In genomic region chr16:35642322-35642835, GRCh38 we compare ENCODE assay signal across 37 cellular contexts.
"Had no signal": no experiment of that assay in that cellular context is flagged by ENCODE, and none has a peak within 500 bp of the region (broad histone marks: within the 10 kb centered on the region; RNA-seq: fewer than 3 reads in every experiment).

No MANE protein-coding gene starts in this region.

- H3K4me1 Mint-ChIP-seq: activated naive CD4-positive, alpha-beta T cell treated with anti-CD3 and anti-CD28 coated beads, Interleukin-2, amount 10 ng/mL, durations not matched to agents 7 days and 5 days; activated naive CD4-positive, alpha-beta T cell treated with anti-CD3 and anti-CD28 coated beads, Interleukin-2, amount 50 U/mL, for 24 hours; activated naive CD8-positive, alpha-beta T cell treated with anti-CD3 and anti-CD28 coated beads for 36 hours; activated naive CD8-positive, alpha-beta T cell treated with anti-CD3 and anti-CD28 coated beads, Interleukin-2, amount 10 ng/mL, durations not matched to agents 7 days and 5 days; activated naive CD8-positive, alpha-beta T cell treated with anti-CD3 and anti-CD28 coated beads, Interleukin-2, amount 50 U/mL, for 24 hours; activated T-helper 17 cell treated with anti-CD3 and anti-CD28 coated beads, Interleukin-2, amount 50 U/mL, for 72 hours; brain; central memory CD8-positive, alpha-beta T cell had no signal

- DNase-seq: activated CD8-positive, alpha-beta memory T cell treated with anti-CD3 and anti-CD28 coated beads, Interleukin-2, amount 50 U/mL, for 48 hours; activated effector memory CD4-positive, alpha-beta T cell treated with anti-CD3 and anti-CD28 coated beads, Interleukin-2, amount 50 U/mL, for 16 hours; activated effector memory CD4-positive, alpha-beta T cell treated with Interleukin-2 at 50 U/mL for 16 hours; activated gamma-delta T cell; activated gamma-delta T cell treated with Interleukin-2 at 50 U/mL for 16 hours; activated naive CD4-positive, alpha-beta T cell; activated naive CD4-positive, alpha-beta T cell treated with anti-CD3 and anti-CD28 coated beads for 36 hours; activated naive CD4-positive, alpha-beta T cell treated with anti-CD3 and anti-CD28 coated beads, Interleukin-2, amount 10 ng/mL, durations not matched to agents 7 days and 5 days; activated naive CD4-positive, alpha-beta T cell treated with anti-CD3 and anti-CD28 coated beads, Interleukin-2, amount 50 U/mL, for 16 hours; activated naive CD4-positive, alpha-beta T cell treated with Interleukin-2 at 50 U/mL for 16 hours; activated naive CD8-positive, alpha-beta T cell treated with anti-CD3 and anti-CD28 coated beads for 36 hours; activated naive CD8-positive, alpha-beta T cell treated with anti-CD3 and anti-CD28 coated beads, Interleukin-2, amount 10 ng/mL, durations not matched to agents 7 days and 5 days; activated naive CD8-positive, alpha-beta T cell treated with anti-CD3 and anti-CD28 coated beads, Interleukin-2, amount 50 U/mL, for 24 hours; activated T-cell treated with anti-CD3 and anti-CD28 coated beads for 4 hours; activated T-cell treated with anti-CD3 and anti-CD28 coated beads, Interleukin-2, amount 50 U/mL, for 1 hour; activated T-cell treated with anti-CD3 and anti-CD28 coated beads, Interleukin-2, amount 50 U/mL, for 24 hours; activated T-cell treated with anti-CD3 and anti-CD28 coated beads, Interleukin-2, amount 50 U/mL, for 4 hours; activated T-cell treated with anti-CD3 and anti-CD28 coated beads, Interleukin-2, amount 50 U/mL, for 48 hours; activated T-cell treated with anti-CD3 and anti-CD28 coated beads, Interleukin-2, amount 50 U/mL, for 72 hours; adrenal gland; amniotic stem cell; anterior cingulate cortex; body of pancreas; brain microvascular endothelial cell; caudate nucleus; central memory CD4-positive, alpha-beta T cell had no signal

- H3K27ac Mint-ChIP-seq: activated naive CD4-positive, alpha-beta T cell treated with anti-CD3 and anti-CD28 coated beads for 36 hours; activated naive CD4-positive, alpha-beta T cell treated with anti-CD3 and anti-CD28 coated beads, Interleukin-2, amount 10 ng/mL, durations not matched to agents 7 days and 5 days; activated naive CD4-positive, alpha-beta T cell treated with anti-CD3 and anti-CD28 coated beads, Interleukin-2, amount 50 U/mL, for 24 hours; activated naive CD4-positive, alpha-beta T cell treated with anti-CD3 and anti-CD28 coated beads, Interleukin-2, amount 50 U/mL, for 72 hours; activated naive CD8-positive, alpha-beta T cell; activated naive CD8-positive, alpha-beta T cell treated with anti-CD3 and anti-CD28 coated beads for 36 hours; activated naive CD8-positive, alpha-beta T cell treated with anti-CD3 and anti-CD28 coated beads, Interleukin-2, amount 10 ng/mL, durations not matched to agents 7 days and 5 days; activated naive CD8-positive, alpha-beta T cell treated with anti-CD3 and anti-CD28 coated beads, Interleukin-2, amount 50 U/mL, for 24 hours; activated T-cell treated with anti-CD3 and anti-CD28 coated beads, Interleukin-2, amount 50 U/mL, for 24 hours; activated T-cell treated with anti-CD3 and anti-CD28 coated beads, Interleukin-2, amount 50 U/mL, for 72 hours; activated T-helper 1 cell treated with anti-CD3 and anti-CD28 coated beads, Interleukin-12 subunit alpha, Interleukin-12 subunit beta, Interleukin-2, Interleukin-4 antibody, amounts not matched to agents 30 ng/mL and 10 ng/mL and 1 ng/mL, durations not matched to agents 14 hours and 24 hours and 36 hours; activated T-helper 17 cell treated with anti-CD3 and anti-CD28 coated beads, Interleukin-2, amount 50 U/mL, for 72 hours; activated T-helper 2 cell treated with anti-CD3 and anti-CD28 coated beads, Interferon-gamma antibody, Interleukin-2, Interleukin-4, amounts not matched to agents 10 μg/mL and 5 μg/mL and 100 μg/mL, durations not matched to agents 14 hours and 24 hours and 36 hours; brain had no signal

- H3K27ac ChIP-seq: adrenal gland, ascending aorta, body of pancreas, brain microvascular endothelial cell, breast epithelium, cardiac muscle cell had no signal

- H3K27me3 Mint-ChIP-seq: activated naive CD4-positive, alpha-beta T cell treated with anti-CD3 and anti-CD28 coated beads, Interleukin-2, amount 10 ng/mL, durations not matched to agents 7 days and 5 days; activated naive CD4-positive, alpha-beta T cell treated with anti-CD3 and anti-CD28 coated beads, Interleukin-2, amount 50 U/mL, for 24 hours; activated naive CD8-positive, alpha-beta T cell; activated naive CD8-positive, alpha-beta T cell treated with anti-CD3 and anti-CD28 coated beads for 36 hours; activated naive CD8-positive, alpha-beta T cell treated with anti-CD3 and anti-CD28 coated beads, Interleukin-2, amount 10 ng/mL, durations not matched to agents 7 days and 5 days; activated naive CD8-positive, alpha-beta T cell treated with anti-CD3 and anti-CD28 coated beads, Interleukin-2, amount 50 U/mL, for 24 hours; activated T-cell treated with anti-CD3 and anti-CD28 coated beads, Interleukin-2, amount 50 U/mL, for 24 hours; activated T-helper 17 cell treated with anti-CD3 and anti-CD28 coated beads, Interleukin-2, amount 50 U/mL, for 72 hours; brain; central memory CD8-positive, alpha-beta T cell had no signal

- H3K27me3 ChIP-seq: adrenal gland, ascending aorta, body of pancreas, brain microvascular endothelial cell, breast epithelium, cardiac muscle cell had no signal

- H3K4me3 Mint-ChIP-seq: activated naive CD4-positive, alpha-beta T cell treated with anti-CD3 and anti-CD28 coated beads for 36 hours; activated naive CD4-positive, alpha-beta T cell treated with anti-CD3 and anti-CD28 coated beads, Interleukin-2, amount 10 ng/mL, durations not matched to agents 7 days and 5 days; activated naive CD4-positive, alpha-beta T cell treated with anti-CD3 and anti-CD28 coated beads, Interleukin-2, amount 50 U/mL, for 24 hours; activated naive CD8-positive, alpha-beta T cell; activated naive CD8-positive, alpha-beta T cell treated with anti-CD3 and anti-CD28 coated beads for 36 hours; activated naive CD8-positive, alpha-beta T cell treated with anti-CD3 and anti-CD28 coated beads, Interleukin-2, amount 10 ng/mL, durations not matched to agents 7 days and 5 days; activated naive CD8-positive, alpha-beta T cell treated with anti-CD3 and anti-CD28 coated beads, Interleukin-2, amount 50 U/mL, for 24 hours; activated T-cell treated with anti-CD3 and anti-CD28 coated beads, Interleukin-2, amount 50 U/mL, for 24 hours; activated T-cell treated with anti-CD3 and anti-CD28 coated beads, Interleukin-2, amount 50 U/mL, for 4 hours; activated T-cell treated with anti-CD3 and anti-CD28 coated beads, Interleukin-2, amount 50 U/mL, for 72 hours; activated T-helper 1 cell treated with anti-CD3 and anti-CD28 coated beads, Interleukin-12 subunit alpha, Interleukin-12 subunit beta, Interleukin-2, Interleukin-4 antibody, amounts not matched to agents 30 ng/mL and 10 ng/mL and 1 ng/mL, durations not matched to agents 14 hours and 24 hours and 36 hours; activated T-helper 17 cell treated with anti-CD3 and anti-CD28 coated beads, Interleukin-2, amount 50 U/mL, for 72 hours; brain; central memory CD8-positive, alpha-beta T cell had no signal

- H3K36me3 ChIP-seq: adrenal gland, ascending aorta, brain microvascular endothelial cell, breast epithelium, cardiac muscle cell had no signal

- H3K36me3 Mint-ChIP-seq: activated naive CD4-positive, alpha-beta T cell treated with anti-CD3 and anti-CD28 coated beads, Interleukin-2, amount 10 ng/mL, durations not matched to agents 7 days and 5 days; activated naive CD8-positive, alpha-beta T cell; activated naive CD8-positive, alpha-beta T cell treated with anti-CD3 and anti-CD28 coated beads for 36 hours; activated naive CD8-positive, alpha-beta T cell treated with anti-CD3 and anti-CD28 coated beads, Interleukin-2, amount 10 ng/mL, durations not matched to agents 7 days and 5 days; brain had no signal

- H3K9me3 ChIP-seq: adrenal gland, ascending aorta, body of pancreas had no signal

- ATAC-seq: activated naive CD4-positive, alpha-beta T cell treated with anti-CD3 and anti-CD28 coated beads, Interleukin-2, amount 50 U/mL, for 72 hours; activated naive CD8-positive, alpha-beta T cell treated with anti-CD3 and anti-CD28 coated beads, Interleukin-2, amount 50 U/mL, for 24 hours; activated T-cell treated with anti-CD3 and anti-CD28 coated beads, Interleukin-2, amount 50 U/mL, for 4 hours; activated T-cell treated with anti-CD3 and anti-CD28 coated beads, Interleukin-2, amount 50 U/mL, for 72 hours; activated T-helper 17 cell treated with anti-CD3 and anti-CD28 coated beads, Interleukin-2, amount 50 U/mL, for 72 hours; body of pancreas had no signal

- H3K4me1 ChIP-seq: adrenal gland, ascending aorta, body of pancreas, breast epithelium had no signal

- H3K4me3 ChIP-seq: adrenal gland, ascending aorta, body of pancreas, breast epithelium, cardiac muscle cell had no signal
